ENCODE assay signal across 1 cellular context in the genomic region with DNA sequence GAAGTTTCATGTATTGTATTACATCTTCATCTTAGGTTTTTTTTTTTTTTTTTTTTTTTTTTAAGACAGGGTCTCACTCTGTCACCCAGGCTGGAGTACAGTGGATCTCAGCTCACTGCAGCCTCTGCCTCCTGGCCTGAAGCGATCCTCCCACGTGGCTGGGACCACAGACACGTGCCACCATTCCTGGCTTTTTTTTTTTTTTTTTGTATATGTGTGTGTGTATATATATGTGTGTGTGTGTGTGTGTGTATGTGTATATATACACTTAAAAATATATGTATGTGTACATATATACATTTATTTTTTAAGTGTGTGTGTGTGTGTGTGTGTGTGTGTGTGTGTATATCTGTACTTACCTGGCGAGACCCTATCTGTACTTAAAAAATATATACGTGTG.
TF ChIP-seq lines count a peak whose summit lies in the region.

No MANE protein-coding gene starts in this region.

TF ChIP-seq in K562, 482 proteins besides CTCF, POLR2A, EP300 and RAD21 (continued from another document):
- TF ChIP-seq, protein P1, sequence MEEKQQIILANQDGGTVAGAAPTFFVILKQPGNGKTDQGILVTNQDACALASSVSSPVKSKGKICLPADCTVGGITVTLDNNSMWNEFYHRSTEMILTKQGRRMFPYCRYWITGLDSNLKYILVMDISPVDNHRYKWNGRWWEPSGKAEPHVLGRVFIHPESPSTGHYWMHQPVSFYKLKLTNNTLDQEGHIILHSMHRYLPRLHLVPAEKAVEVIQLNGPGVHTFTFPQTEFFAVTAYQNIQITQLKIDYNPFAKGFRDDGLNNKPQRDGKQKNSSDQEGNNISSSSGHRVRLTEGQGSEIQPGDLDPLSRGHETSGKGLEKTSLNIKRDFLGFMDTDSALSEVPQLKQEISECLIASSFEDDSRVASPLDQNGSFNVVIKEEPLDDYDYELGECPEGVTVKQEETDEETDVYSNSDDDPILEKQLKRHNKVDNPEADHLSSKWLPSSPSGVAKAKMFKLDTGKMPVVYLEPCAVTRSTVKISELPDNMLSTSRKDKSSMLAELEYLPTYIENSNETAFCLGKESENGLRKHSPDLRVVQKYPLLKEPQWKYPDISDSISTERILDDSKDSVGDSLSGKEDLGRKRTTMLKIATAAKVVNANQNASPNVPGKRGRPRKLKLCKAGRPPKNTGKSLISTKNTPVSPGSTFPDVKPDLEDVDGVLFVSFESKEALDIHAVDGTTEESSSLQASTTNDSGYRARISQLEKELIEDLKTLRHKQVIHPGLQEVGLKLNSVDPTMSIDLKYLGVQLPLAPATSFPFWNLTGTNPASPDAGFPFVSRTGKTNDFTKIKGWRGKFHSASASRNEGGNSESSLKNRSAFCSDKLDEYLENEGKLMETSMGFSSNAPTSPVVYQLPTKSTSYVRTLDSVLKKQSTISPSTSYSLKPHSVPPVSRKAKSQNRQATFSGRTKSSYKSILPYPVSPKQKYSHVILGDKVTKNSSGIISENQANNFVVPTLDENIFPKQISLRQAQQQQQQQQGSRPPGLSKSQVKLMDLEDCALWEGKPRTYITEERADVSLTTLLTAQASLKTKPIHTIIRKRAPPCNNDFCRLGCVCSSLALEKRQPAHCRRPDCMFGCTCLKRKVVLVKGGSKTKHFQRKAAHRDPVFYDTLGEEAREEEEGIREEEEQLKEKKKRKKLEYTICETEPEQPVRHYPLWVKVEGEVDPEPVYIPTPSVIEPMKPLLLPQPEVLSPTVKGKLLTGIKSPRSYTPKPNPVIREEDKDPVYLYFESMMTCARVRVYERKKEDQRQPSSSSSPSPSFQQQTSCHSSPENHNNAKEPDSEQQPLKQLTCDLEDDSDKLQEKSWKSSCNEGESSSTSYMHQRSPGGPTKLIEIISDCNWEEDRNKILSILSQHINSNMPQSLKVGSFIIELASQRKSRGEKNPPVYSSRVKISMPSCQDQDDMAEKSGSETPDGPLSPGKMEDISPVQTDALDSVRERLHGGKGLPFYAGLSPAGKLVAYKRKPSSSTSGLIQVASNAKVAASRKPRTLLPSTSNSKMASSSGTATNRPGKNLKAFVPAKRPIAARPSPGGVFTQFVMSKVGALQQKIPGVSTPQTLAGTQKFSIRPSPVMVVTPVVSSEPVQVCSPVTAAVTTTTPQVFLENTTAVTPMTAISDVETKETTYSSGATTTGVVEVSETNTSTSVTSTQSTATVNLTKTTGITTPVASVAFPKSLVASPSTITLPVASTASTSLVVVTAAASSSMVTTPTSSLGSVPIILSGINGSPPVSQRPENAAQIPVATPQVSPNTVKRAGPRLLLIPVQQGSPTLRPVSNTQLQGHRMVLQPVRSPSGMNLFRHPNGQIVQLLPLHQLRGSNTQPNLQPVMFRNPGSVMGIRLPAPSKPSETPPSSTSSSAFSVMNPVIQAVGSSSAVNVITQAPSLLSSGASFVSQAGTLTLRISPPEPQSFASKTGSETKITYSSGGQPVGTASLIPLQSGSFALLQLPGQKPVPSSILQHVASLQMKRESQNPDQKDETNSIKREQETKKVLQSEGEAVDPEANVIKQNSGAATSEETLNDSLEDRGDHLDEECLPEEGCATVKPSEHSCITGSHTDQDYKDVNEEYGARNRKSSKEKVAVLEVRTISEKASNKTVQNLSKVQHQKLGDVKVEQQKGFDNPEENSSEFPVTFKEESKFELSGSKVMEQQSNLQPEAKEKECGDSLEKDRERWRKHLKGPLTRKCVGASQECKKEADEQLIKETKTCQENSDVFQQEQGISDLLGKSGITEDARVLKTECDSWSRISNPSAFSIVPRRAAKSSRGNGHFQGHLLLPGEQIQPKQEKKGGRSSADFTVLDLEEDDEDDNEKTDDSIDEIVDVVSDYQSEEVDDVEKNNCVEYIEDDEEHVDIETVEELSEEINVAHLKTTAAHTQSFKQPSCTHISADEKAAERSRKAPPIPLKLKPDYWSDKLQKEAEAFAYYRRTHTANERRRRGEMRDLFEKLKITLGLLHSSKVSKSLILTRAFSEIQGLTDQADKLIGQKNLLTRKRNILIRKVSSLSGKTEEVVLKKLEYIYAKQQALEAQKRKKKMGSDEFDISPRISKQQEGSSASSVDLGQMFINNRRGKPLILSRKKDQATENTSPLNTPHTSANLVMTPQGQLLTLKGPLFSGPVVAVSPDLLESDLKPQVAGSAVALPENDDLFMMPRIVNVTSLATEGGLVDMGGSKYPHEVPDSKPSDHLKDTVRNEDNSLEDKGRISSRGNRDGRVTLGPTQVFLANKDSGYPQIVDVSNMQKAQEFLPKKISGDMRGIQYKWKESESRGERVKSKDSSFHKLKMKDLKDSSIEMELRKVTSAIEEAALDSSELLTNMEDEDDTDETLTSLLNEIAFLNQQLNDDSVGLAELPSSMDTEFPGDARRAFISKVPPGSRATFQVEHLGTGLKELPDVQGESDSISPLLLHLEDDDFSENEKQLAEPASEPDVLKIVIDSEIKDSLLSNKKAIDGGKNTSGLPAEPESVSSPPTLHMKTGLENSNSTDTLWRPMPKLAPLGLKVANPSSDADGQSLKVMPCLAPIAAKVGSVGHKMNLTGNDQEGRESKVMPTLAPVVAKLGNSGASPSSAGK (IDR thresholded peaks at IDR 0.05), result peak; percentile 57
- no peak for TF ChIP-seq HDAC8 (tag; IDR thresholded peaks at IDR 0.05)
- TF ChIP-seq, protein P2, sequence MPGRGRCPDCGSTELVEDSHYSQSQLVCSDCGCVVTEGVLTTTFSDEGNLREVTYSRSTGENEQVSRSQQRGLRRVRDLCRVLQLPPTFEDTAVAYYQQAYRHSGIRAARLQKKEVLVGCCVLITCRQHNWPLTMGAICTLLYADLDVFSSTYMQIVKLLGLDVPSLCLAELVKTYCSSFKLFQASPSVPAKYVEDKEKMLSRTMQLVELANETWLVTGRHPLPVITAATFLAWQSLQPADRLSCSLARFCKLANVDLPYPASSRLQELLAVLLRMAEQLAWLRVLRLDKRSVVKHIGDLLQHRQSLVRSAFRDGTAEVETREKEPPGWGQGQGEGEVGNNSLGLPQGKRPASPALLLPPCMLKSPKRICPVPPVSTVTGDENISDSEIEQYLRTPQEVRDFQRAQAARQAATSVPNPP (IDR thresholded peaks at IDR 0.05; ENCODE audit: borderline replicate concordance, insufficient read depth, insufficient read length), result no peak
- no peak for TF ChIP-seq RBM34 (IDR thresholded peaks at IDR 0.05; ENCODE audit: borderline replicate concordance, insufficient read depth, low read length)
- TF ChIP-seq, protein P3, sequence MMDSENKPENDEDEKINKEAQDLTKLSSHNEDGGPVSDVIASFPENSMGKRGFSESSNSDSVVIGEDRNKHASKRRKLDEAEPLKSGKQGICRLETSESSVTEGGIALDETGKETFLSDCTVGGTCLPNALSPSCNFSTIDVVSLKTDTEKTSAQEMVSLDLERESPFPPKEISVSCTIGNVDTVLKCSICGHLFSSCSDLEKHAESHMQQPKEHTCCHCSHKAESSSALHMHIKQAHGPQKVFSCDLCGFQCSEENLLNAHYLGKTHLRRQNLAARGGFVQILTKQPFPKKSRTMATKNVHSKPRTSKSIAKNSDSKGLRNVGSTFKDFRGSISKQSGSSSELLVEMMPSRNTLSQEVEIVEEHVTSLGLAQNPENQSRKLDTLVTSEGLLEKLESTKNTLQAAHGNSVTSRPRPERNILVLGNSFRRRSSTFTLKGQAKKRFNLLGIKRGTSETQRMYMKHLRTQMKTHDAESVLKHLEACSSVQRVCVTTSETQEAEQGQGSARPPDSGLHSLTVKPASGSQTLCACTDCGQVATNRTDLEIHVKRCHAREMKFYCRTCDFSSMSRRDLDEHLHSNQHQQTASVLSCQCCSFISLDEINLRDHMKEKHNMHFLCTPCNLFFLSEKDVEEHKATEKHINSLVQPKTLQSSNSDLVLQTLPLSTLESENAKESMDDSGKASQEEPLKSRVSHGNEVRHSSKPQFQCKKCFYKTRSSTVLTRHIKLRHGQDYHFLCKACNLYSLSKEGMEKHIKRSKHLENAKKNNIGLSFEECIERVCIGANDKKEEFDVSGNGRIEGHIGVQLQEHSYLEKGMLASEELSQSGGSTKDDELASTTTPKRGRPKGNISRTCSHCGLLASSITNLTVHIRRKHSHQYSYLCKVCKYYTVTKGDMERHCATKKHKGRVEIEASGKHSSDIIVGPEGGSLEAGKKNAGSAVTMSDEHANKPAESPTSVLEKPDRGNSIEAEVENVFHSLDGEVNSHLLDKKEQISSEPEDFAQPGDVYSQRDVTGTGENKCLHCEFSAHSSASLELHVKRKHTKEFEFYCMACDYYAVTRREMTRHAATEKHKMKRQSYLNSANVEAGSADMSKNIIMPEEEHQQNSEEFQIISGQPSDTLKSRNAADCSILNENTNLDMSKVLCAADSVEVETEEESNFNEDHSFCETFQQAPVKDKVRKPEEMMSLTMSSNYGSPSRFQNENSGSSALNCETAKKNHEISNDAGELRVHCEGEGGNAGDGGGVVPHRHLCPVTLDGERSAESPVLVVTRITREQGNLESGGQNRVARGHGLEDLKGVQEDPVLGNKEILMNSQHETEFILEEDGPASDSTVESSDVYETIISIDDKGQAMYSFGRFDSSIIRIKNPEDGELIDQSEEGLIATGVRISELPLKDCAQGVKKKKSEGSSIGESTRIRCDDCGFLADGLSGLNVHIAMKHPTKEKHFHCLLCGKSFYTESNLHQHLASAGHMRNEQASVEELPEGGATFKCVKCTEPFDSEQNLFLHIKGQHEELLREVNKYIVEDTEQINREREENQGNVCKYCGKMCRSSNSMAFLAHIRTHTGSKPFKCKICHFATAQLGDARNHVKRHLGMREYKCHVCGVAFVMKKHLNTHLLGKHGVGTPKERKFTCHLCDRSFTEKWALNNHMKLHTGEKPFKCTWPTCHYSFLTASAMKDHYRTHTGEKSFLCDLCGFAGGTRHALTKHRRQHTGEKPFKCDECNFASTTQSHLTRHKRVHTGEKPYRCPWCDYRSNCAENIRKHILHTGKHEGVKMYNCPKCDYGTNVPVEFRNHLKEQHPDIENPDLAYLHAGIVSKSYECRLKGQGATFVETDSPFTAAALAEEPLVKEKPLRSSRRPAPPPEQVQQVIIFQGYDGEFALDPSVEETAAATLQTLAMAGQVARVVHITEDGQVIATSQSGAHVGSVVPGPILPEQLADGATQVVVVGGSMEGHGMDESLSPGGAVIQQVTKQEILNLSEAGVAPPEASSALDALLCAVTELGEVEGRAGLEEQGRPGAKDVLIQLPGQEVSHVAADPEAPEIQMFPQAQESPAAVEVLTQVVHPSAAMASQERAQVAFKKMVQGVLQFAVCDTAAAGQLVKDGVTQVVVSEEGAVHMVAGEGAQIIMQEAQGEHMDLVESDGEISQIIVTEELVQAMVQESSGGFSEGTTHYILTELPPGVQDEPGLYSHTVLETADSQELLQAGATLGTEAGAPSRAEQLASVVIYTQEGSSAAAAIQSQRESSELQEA (IDR thresholded peaks at IDR 0.05; ENCODE audit: low read depth), result no peak
- TF ChIP-seq, protein P4, sequence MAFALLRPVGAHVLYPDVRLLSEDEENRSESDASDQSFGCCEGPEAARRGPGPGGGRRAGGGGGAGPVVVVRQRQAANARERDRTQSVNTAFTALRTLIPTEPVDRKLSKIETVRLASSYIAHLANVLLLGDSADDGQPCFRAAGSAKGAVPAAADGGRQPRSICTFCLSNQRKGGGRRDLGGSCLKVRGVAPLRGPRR (CRISPR knock-in tag; IDR thresholded peaks at IDR 0.05), result no peak
- no peak for TF ChIP-seq DMBX1 (CRISPR knock-in tag; IDR thresholded peaks at IDR 0.05; ENCODE audit: borderline replicate concordance)
- TF ChIP-seq CBFA2T2 (conservative IDR thresholded peaks at IDR 0.05), result 0 out of 2 replicates have a peak, but pooled peaks have one; percentile 10
- no peak for TF ChIP-seq TCF7L2 (IDR thresholded peaks at IDR 0.05; ENCODE audit: low read depth, low read length)
- TF ChIP-seq KLF16 (IDR thresholded peaks at IDR 0.05), result no peak
- peak; percentile 65; the same call in 1 of the 2 replicates for TF ChIP-seq BHLHE40 (IDR thresholded peaks at IDR 0.05; ENCODE audit: low read length)
- TF ChIP-seq PTBP1 (IDR thresholded peaks at IDR 0.05; ENCODE audit: low read depth, low read length), result no peak
- TF ChIP-seq RBM15 (IDR thresholded peaks at IDR 0.05; ENCODE audit: insufficient read depth, low read length), result no peak
- TF ChIP-seq, protein P5, sequence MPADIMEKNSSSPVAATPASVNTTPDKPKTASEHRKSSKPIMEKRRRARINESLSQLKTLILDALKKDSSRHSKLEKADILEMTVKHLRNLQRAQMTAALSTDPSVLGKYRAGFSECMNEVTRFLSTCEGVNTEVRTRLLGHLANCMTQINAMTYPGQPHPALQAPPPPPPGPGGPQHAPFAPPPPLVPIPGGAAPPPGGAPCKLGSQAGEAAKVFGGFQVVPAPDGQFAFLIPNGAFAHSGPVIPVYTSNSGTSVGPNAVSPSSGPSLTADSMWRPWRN (IDR thresholded peaks at IDR 0.05; ENCODE audit: low read depth), result peak; percentile 78; the same call in 1 of the 2 replicates
- no peak for TF ChIP-seq SMAD4 (CRISPR knock-in tag; conservative IDR thresholded peaks at IDR 0.05)
- TF ChIP-seq, protein P6, sequence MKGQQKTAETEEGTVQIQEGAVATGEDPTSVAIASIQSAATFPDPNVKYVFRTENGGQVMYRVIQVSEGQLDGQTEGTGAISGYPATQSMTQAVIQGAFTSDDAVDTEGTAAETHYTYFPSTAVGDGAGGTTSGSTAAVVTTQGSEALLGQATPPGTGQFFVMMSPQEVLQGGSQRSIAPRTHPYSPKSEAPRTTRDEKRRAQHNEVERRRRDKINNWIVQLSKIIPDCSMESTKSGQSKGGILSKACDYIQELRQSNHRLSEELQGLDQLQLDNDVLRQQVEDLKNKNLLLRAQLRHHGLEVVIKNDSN (CRISPR knock-in tag; IDR thresholded peaks at IDR 0.05), result 0 out of 2 replicates have a peak, but pooled peaks have one; percentile 19
